ENCODE assay signal across 8 cellular contexts in the genomic region with DNA sequence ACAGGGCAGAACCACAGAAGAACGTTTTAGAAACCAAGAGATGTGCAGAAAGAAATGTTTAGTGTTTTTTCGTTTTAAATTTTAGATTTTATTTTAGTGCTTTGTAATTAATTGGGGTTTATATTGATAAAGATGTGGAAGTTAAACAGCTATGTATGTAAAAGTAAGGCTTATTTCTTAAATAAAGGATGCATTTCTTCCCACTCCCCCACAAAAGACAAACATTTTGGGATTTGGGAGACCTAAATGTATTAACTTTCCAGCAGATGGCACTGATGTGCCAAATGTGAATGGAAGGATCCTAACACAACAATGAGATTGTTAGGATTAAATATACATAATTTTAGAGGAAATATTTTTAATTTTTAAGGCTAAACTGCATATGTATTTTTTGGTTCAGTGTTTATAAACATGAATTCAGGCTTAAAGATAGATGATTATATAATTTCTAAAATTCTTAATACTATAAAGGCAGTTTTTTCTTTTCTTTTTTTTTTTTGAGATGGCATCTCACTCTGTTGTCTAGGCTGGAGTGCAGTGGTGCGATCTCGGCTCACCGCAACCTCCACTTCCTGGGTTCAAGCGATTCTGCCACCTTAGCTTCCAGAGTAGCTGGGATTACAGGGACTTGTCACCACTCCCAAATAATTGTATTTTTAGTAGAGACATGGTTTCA. TPM values are rescaled to one million over a fixed set of nuclear protein-coding genes. Genes with fewer than 3 reads are reported as not detected.
A peak's percentile ranks its signal among the peaks of the same experiment; 100 is the strongest.
DNase-seq lines count a peak whose midpoint lies in the region; ATAC-seq and TF ChIP-seq lines count a peak whose summit lies in the region.

No MANE protein-coding gene starts in this region.

- intact Hi-C loops in Calu3 (cut with micrococcal nuclease; ENCODE audit: unreplicated experiment), result loop anchor here (1.0 to 5.0 kb wide), 6 partner anchors 47 to 426 kb away; no protein-coding TSS in a partner anchor

- no peak for TF ChIP-seq EP300 in Ishikawa (IDR thresholded peaks at IDR 0.05; ENCODE audit: borderline replicate concordance)

- H3K27ac Mint-ChIP-seq in Calu3 (ENCODE audit: unreplicated experiment), result no peak overlapping the region
- H3K27ac Mint-ChIP-seq in natural killer cell treated with Interleukin-12 subunit alpha and Interleukin-12 subunit beta and Interleukin-15 and Interleukin-18, amount 100 ng/mL, for 72 hours, result no peak overlapping the region

- H3K9ac ChIP-seq in liver (ENCODE audit: low read depth in 1 of 2, low read length in 2 of 2), result peak overlapping the region in 1 of 2 donors; percentile 40

- no peaks in the 10 kb centered on the region for H3K27me3 Mint-ChIP-seq in Calu3 (ENCODE audit: unreplicated experiment)
- no peaks in the 10 kb centered on the region for H3K27me3 Mint-ChIP-seq in natural killer cell treated with Interleukin-12 subunit alpha and Interleukin-12 subunit beta and Interleukin-15 and Interleukin-18, amount 100 ng/mL, for 72 hours

- peaks cover 5 to 14% (median 14%) of the 10 kb centered on the region in 4 donors for H3K4me1 ChIP-seq in liver (ENCODE audit: control insufficient read depth in 4 of 4, insufficient read depth in 4 of 4, low read length in 3 of 4)

- TF ChIP-seq RAD21 in Ishikawa (IDR thresholded peaks at IDR 0.05; ENCODE audit: low read depth) (peak; percentile 36), liver (IDR thresholded peaks at IDR 0.05) (peak; percentile 82 to 87)

- no peaks in the 10 kb centered on the region for H3K9me3 ChIP-seq in liver (ENCODE audit: control insufficient read depth in 4 of 4, low read length in 3 of 4)

- CTCF ChIA-PET in Calu3 (lab: Charles Lee), result interaction anchor here (0.7 to 0.8 kb wide), 2 partner anchors 141 to 426 kb away, joined by 3 to 4 read pairs; no protein-coding TSS in a partner anchor

- 81% methylated on average over 6 of the region's 6 CpGs for WGBS in liver

- no peaks in the 10 kb centered on the region for H3K9me3 Mint-ChIP-seq in Calu3 (ENCODE audit: low read depth, unreplicated experiment)
- H3K9me3 Mint-ChIP-seq in natural killer cell treated with Interleukin-12 subunit alpha and Interleukin-12 subunit beta and Interleukin-15 and Interleukin-18, amount 100 ng/mL, for 72 hours, result no peaks in the 10 kb centered on the region

- H3K4me1 Mint-ChIP-seq in Calu3 (ENCODE audit: low read depth, unreplicated experiment), result no peaks in the 10 kb centered on the region
- H3K4me1 Mint-ChIP-seq in natural killer cell treated with Interleukin-12 subunit alpha and Interleukin-12 subunit beta and Interleukin-15 and Interleukin-18, amount 100 ng/mL, for 72 hours (ENCODE audit: low read depth in 2 of 2), result peaks cover 11 to 21% of the 10 kb centered on the region in 2 donors

- BruUV-seq in Calu3 (replicated peaks; lab: Mats Ljungman, UMichigan), result no TSS peak

- no peak overlapping the region for H3K4me3 ChIP-seq in liver (ENCODE audit: low read depth in 1 of 3, low read length in 3 of 3)

- ATAC-seq in natural killer cell treated with Interleukin-12 subunit alpha and Interleukin-12 subunit beta and Interleukin-15 and Interleukin-18, amount 100 ng/mL, for 72 hours, result no peak
- no peak for ATAC-seq in HG03520 (IDR thresholded peaks at IDR 0.05; ENCODE audit: unreplicated experiment)
- no peak for ATAC-seq in HG03442 (IDR thresholded peaks at IDR 0.05; ENCODE audit: unreplicated experiment)
- no peak for ATAC-seq in esophagus mucosa

- DNase-seq in Calu3, result peak; percentile 47
- DNase-seq in amniotic stem cell (lab: John Stamatoyannopoulos, UW), result peak; percentile 17
- no peak for DNase-seq in natural killer cell treated with Interleukin-12 subunit alpha and Interleukin-12 subunit beta and Interleukin-15 and Interleukin-18, amount 100 ng/mL, for 72 hours (ENCODE audit: low spot score)

- H3K27me3 ChIP-seq in liver (ENCODE audit: control insufficient read depth in 4 of 4, insufficient read depth in 4 of 4, low read length in 3 of 4), result no peaks in the 10 kb centered on the region

- H3K36me3 Mint-ChIP-seq in Calu3 (ENCODE audit: insufficient read depth, unreplicated experiment), result peaks cover 33% of the 10 kb centered on the region
- H3K36me3 Mint-ChIP-seq in natural killer cell treated with Interleukin-12 subunit alpha and Interleukin-12 subunit beta and Interleukin-15 and Interleukin-18, amount 100 ng/mL, for 72 hours, result no peaks in the 10 kb centered on the region

- H3K4me3 Mint-ChIP-seq in Calu3 (ENCODE audit: low read depth, unreplicated experiment), result no peak overlapping the region
- H3K4me3 Mint-ChIP-seq in natural killer cell treated with Interleukin-12 subunit alpha and Interleukin-12 subunit beta and Interleukin-15 and Interleukin-18, amount 100 ng/mL, for 72 hours, result no peak overlapping the region

- peaks cover 0 to 5% (median 4%) of the 10 kb centered on the region in 4 donors for H3K36me3 ChIP-seq in liver (ENCODE audit: control insufficient read depth in 4 of 4, insufficient read depth in 3 of 4, low read depth in 1 of 4, low read length in 3 of 4)

- peak; percentile 80 for TF ChIP-seq CTCF in Calu3 (IDR thresholded peaks at IDR 0.05; ENCODE audit: unreplicated experiment)
- peak; percentile 49 for TF ChIP-seq CTCF in liver (IDR thresholded peaks at IDR 0.05; ENCODE audit: low read depth, low read length, missing input control)

- no peak overlapping the region for H3K27ac ChIP-seq in liver (ENCODE audit: low read depth in 1 of 2, low read length in 2 of 2)

TF ChIP-seq in Ishikawa, 13 proteins besides CTCF, POLR2A, EP300 and RAD21 (continues in another document):
- no peak for TF ChIP-seq CREB1 (IDR thresholded peaks at IDR 0.05; ENCODE audit: low read depth)
- no peak for TF ChIP-seq TCF12 (IDR thresholded peaks at IDR 0.05; ENCODE audit: low read depth)
- TF ChIP-seq USF1 (IDR thresholded peaks at IDR 0.05), result no peak
- TF ChIP-seq TAF1 (IDR thresholded peaks at IDR 0.05; ENCODE audit: low read depth), result no peak
- TF ChIP-seq FOXM1 (IDR thresholded peaks at IDR 0.05; ENCODE audit: borderline replicate concordance, low read depth), result no peak
- TF ChIP-seq EGR1 (IDR thresholded peaks at IDR 0.05), result no peak
- TF ChIP-seq, protein P1, sequence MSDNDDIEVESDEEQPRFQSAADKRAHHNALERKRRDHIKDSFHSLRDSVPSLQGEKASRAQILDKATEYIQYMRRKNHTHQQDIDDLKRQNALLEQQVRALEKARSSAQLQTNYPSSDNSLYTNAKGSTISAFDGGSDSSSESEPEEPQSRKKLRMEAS (IDR thresholded peaks at IDR 0.05), result no peak
- TF ChIP-seq YY1 (IDR thresholded peaks at IDR 0.05; ENCODE audit: low read depth), result no peak
- TF ChIP-seq CEBPB (IDR thresholded peaks at IDR 0.05), result no peak
- no peak for TF ChIP-seq NFIC (IDR thresholded peaks at IDR 0.05)
- TF ChIP-seq TEAD4 (IDR thresholded peaks at IDR 0.05), result no peak

TF ChIP-seq in liver, 16 proteins besides CTCF, POLR2A, EP300 and RAD21:
- no peak for TF ChIP-seq TAF1 (conservative IDR thresholded peaks at IDR 0.05)
- TF ChIP-seq FOXA1 (IDR thresholded peaks at IDR 0.05), result no peak

RNA-seq across cellular contexts. Expression of gene PFDN4, which starts 12.0 kb away (rescaled TPM):
- 61.8 TPM in 2 replicates for total RNA-seq in Calu3 (2022)
- 10 to 100 TPM; 13.9 to 17.3 TPM for total RNA-seq in liver
- polyA plus RNA-seq in liver, result 10 to 100 TPM; 12.9 to 13.1 TPM
- total RNA-seq in natural killer cell treated with Interleukin-12 subunit alpha and Interleukin-12 subunit beta and Interleukin-15 and Interleukin-18, amount 100 ng/mL, for 72 hours, result 10 to 100 TPM; 26.2 to 46.0 TPM
- 19.0 TPM for total RNA-seq in esophagus mucosa

RNA-seq across cellular contexts. Expression of gene CYP24A1, which starts 46.1 kb away (rescaled TPM):
- 393 and 665 TPM in 2 replicates for total RNA-seq in Calu3 (2022)
- not detected for total RNA-seq in liver
- polyA plus RNA-seq in liver, result not detected
- total RNA-seq in natural killer cell treated with Interleukin-12 subunit alpha and Interleukin-12 subunit beta and Interleukin-15 and Interleukin-18, amount 100 ng/mL, for 72 hours, result not detected
- total RNA-seq in esophagus mucosa, result 1.3 TPM

Comparison
In these comparisons a context has a peak if more than half of its experiments do, and no peak if none do; other contexts are left out.
1. RNA of gene CYP24A1, which starts 46.1 kb away (total RNA-seq): 393 to 665 TPM in Calu3; 1.3 TPM in esophagus mucosa (single experiment), not detected in natural killer cell treated with Interleukin-12 subunit alpha and Interleukin-12 subunit beta and Interleukin-15 and Interleukin-18, amount 100 ng/mL, for 72 hours and not detected in liver; every median in the first group is over 100 times any median in the second.